In the genomic region with DNA sequence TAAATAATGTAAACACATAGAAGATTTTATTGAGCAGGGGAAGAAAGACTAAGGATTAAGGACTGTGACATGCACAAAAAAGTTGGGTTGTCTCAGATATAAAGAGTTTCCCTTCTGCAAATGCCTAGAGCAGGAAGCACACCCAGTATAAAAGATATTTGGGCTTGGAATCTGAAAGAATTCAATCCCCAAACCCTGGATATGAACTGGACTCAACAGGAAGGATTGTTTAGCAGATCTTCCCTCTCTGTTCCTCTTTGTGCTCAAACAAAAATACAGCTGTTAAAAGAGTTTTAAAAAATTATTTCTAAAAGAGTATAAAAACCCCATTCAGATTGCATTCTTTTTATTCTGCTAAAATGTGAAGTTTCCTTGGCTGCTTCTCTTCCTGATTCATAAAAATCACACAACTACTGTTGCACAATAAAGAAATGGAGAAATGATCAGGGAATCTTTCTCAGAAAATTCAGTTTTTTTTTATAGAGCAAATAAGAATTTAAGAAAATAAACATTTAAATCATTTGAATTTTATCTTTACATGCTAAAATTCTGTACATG, we compare ENCODE assay signal across 19 cellular contexts.
A peak's percentile ranks its signal among the peaks of the same experiment; 100 is the strongest.
DNase-seq lines count a peak whose midpoint lies in the region; ATAC-seq and TF ChIP-seq lines count a peak whose summit lies in the region.
"Had no signal": no experiment of that assay in that cellular context is flagged by ENCODE, and none has a peak within 500 bp of the region (broad histone marks: within the 10 kb centered on the region; RNA-seq: fewer than 3 reads in every experiment).

No MANE protein-coding gene starts in this region.

- H4K20me1 ChIP-seq in GM23338 (replicated peaks; ENCODE audit: insufficient read depth): no peaks in the 10 kb centered on the region; the same call in 1 of the 2 replicates

- TF ChIP-seq EP300 in sigmoid colon (IDR thresholded peaks at IDR 0.05): no peak

- H3K27me3 ChIP-seq in RWPE2 (ENCODE audit: insufficient read depth, poor library complexity, severe bottlenecking) (no peaks in the 10 kb centered on the region), sigmoid colon (no peaks in the 10 kb centered on the region), GM23338 (ENCODE audit: insufficient read depth) (no peaks in the 10 kb centered on the region)
- H3K27me3 ChIP-seq: BE2C had no signal

- H3K36me3 Mint-ChIP-seq in natural killer cell treated with Interleukin-12 subunit alpha and Interleukin-12 subunit beta and Interleukin-15 and Interleukin-18, amount 100 ng/mL, for 72 hours: no peaks in the 10 kb centered on the region
- H3K36me3 Mint-ChIP-seq in GM23338 (ENCODE audit: low read depth): no peaks in the 10 kb centered on the region; the same call in 2 of the 3 replicates

- CTCF ChIA-PET in HEK293T (lab: Yijun Ruan, JAX): no interaction called here

- H3K4me1 Mint-ChIP-seq in natural killer cell treated with Interleukin-12 subunit alpha and Interleukin-12 subunit beta and Interleukin-15 and Interleukin-18, amount 100 ng/mL, for 72 hours (ENCODE audit: low read depth in 2 of 2): peaks cover 18 to 19% of the 10 kb centered on the region in 2 donors
- peaks cover 5% of the 10 kb centered on the region for H3K4me1 Mint-ChIP-seq in GM23338

- no peaks in the 10 kb centered on the region for H3F3A ChIP-seq in GM23338 (replicated peaks; ENCODE audit: low read depth)

- in situ Hi-C loops in KBM-7 (cut with MboI; ENCODE audit: low pct_unique_long_range_greater_than_20kb, low sequenced_read_pairs): no loop called here

- H3K4me1 ChIP-seq in RWPE2 (ENCODE audit: insufficient read depth, poor library complexity, severe bottlenecking) (peaks cover 27% of the 10 kb centered on the region), sigmoid colon (peaks cover 0 to 97% (median 74%) of the 10 kb centered on the region in 4 donors), GM23338 (ENCODE audit: insufficient read depth) (no peaks in the 10 kb centered on the region)

- no peaks in the 10 kb centered on the region for H3K9me3 Mint-ChIP-seq in natural killer cell treated with Interleukin-12 subunit alpha and Interleukin-12 subunit beta and Interleukin-15 and Interleukin-18, amount 100 ng/mL, for 72 hours
- H3K9me3 Mint-ChIP-seq in GM23338: no peaks in the 10 kb centered on the region
- H3K9me3 Mint-ChIP-seq: activated naive CD8-positive, alpha-beta T cell treated with anti-CD3 and anti-CD28 coated beads for 36 hours; central memory CD8-positive, alpha-beta T cell; naive B cell had no signal

- intact Hi-C loops in sigmoid colon (cut with DNase I): no loop called here

- peaks cover 46% of the 10 kb centered on the region for H3K36me3 ChIP-seq in RWPE2 (ENCODE audit: low read depth)
- no peaks in the 10 kb centered on the region for H3K36me3 ChIP-seq in sigmoid colon
- H3K36me3 ChIP-seq in GM23338 (ENCODE audit: insufficient read depth): no peaks in the 10 kb centered on the region

- H3K4me2 ChIP-seq in GM23338: no peak overlapping the region
- H3K4me2 ChIP-seq: KMS-11 had no signal

- H3K79me2 ChIP-seq in GM23338 (replicated peaks; ENCODE audit: insufficient read depth): peaks cover 6% of the 10 kb centered on the region; the same call in 1 of the 2 replicates

- H3K27ac Mint-ChIP-seq in natural killer cell treated with Interleukin-12 subunit alpha and Interleukin-12 subunit beta and Interleukin-15 and Interleukin-18, amount 100 ng/mL, for 72 hours: no peak overlapping the region
- no peak overlapping the region for H3K27ac Mint-ChIP-seq in GM23338
- H3K27ac Mint-ChIP-seq: activated naive CD8-positive, alpha-beta T cell treated with anti-CD3 and anti-CD28 coated beads for 36 hours had no signal

- no peak for TF ChIP-seq POLR2A in sigmoid colon (IDR thresholded peaks at IDR 0.05)

- no peaks in the 10 kb centered on the region; the same call in 1 of the 2 replicates for H3K9me2 ChIP-seq in GM23338 (ENCODE audit: insufficient read depth)

- no peak overlapping the region for H2AFZ ChIP-seq in GM23338

- DNase-seq in EH (ENCODE audit: low read depth) (peak; percentile 39), RWPE2 (ENCODE audit: low spot score) (no peak), fibroblast of mammary gland (ENCODE audit: low read depth) (peak; percentile 33), sigmoid colon (no peak), HEK293T (ENCODE audit: extremely low spot score) (no peak), KBM-7 (no peak), GM23338 (ENCODE audit: low spot score) (no peak)
- DNase-seq in natural killer cell treated with Interleukin-12 subunit alpha and Interleukin-12 subunit beta and Interleukin-15 and Interleukin-18, amount 100 ng/mL, for 72 hours (ENCODE audit: low spot score): no peak
- DNase-seq: activated naive CD8-positive, alpha-beta T cell treated with anti-CD3 and anti-CD28 coated beads for 36 hours; BE2C; hypothalamus; left colon; naive B cell; NCI-H146; NCI-H345; T1000 had no signal

- H3K4me3 Mint-ChIP-seq in natural killer cell treated with Interleukin-12 subunit alpha and Interleukin-12 subunit beta and Interleukin-15 and Interleukin-18, amount 100 ng/mL, for 72 hours: no peak overlapping the region
- no peak overlapping the region for H3K4me3 Mint-ChIP-seq in GM23338
- H3K4me3 Mint-ChIP-seq: activated naive CD8-positive, alpha-beta T cell treated with anti-CD3 and anti-CD28 coated beads for 36 hours; central memory CD8-positive, alpha-beta T cell; naive B cell had no signal

- ATAC-seq in RWPE2 (ENCODE audit: low read depth): no peak
- no peak for ATAC-seq in natural killer cell treated with Interleukin-12 subunit alpha and Interleukin-12 subunit beta and Interleukin-15 and Interleukin-18, amount 100 ng/mL, for 72 hours
- no peak for ATAC-seq in GM23338
- ATAC-seq: left colon had no signal

- POLR2A ChIA-PET in HEK293T (lab: Yijun Ruan, JAX): no interaction called here

- no peaks in the 10 kb centered on the region for H3K27me3 Mint-ChIP-seq in natural killer cell treated with Interleukin-12 subunit alpha and Interleukin-12 subunit beta and Interleukin-15 and Interleukin-18, amount 100 ng/mL, for 72 hours
- no peaks in the 10 kb centered on the region for H3K27me3 Mint-ChIP-seq in GM23338 (ENCODE audit: insufficient read depth, low read depth, poor library complexity)
- H3K27me3 Mint-ChIP-seq: activated naive CD8-positive, alpha-beta T cell treated with anti-CD3 and anti-CD28 coated beads for 36 hours; central memory CD8-positive, alpha-beta T cell; naive B cell had no signal

- H3K9me3 ChIP-seq in RWPE2 (ENCODE audit: severe bottlenecking) (no peaks in the 10 kb centered on the region), sigmoid colon (no peaks in the 10 kb centered on the region)
- H3K9me3 ChIP-seq: BE2C had no signal

- H3K27ac ChIP-seq in RWPE2 (ENCODE audit: poor library complexity, severe bottlenecking): peak overlapping the region; percentile 44
- peak overlapping the region; percentile 44 to 84 (median 62) for H3K27ac ChIP-seq in sigmoid colon
- no peak overlapping the region for H3K27ac ChIP-seq in GM23338 (ENCODE audit: low read depth)
- H3K27ac ChIP-seq: HL-60, KMS-11 had no signal

- TF ChIP-seq CTCF in RWPE2 (IDR thresholded peaks at IDR 0.05; ENCODE audit: poor library complexity, severe bottlenecking) (no peak), fibroblast of mammary gland (conservative IDR thresholded peaks at IDR 0.05; ENCODE audit: control insufficient read depth, insufficient read depth, low read depth, low read length) (no peak), sigmoid colon (IDR thresholded peaks at IDR 0.05) (no peak), GM23338 (conservative IDR thresholded peaks at IDR 0.05; ENCODE audit: low read depth in 2 of 2) (no peak)

- H3K4me3 ChIP-seq in RWPE2 (ENCODE audit: severe bottlenecking) (no peak overlapping the region), fibroblast of mammary gland (ENCODE audit: control insufficient read depth, low read depth, low read length) (no peak overlapping the region), sigmoid colon (no peak overlapping the region), GM23338 (no peak overlapping the region)

TF ChIP-seq in HEK293T, 16 proteins besides CTCF, POLR2A, EP300 and RAD21 (continues in another document):
- no peak for TF ChIP-seq SUZ12 (IDR thresholded peaks at IDR 0.05)
- no peak for TF ChIP-seq NFRKB (IDR thresholded peaks at IDR 0.05)
- no peak for TF ChIP-seq FOXM1 (IDR thresholded peaks at IDR 0.05; ENCODE audit: borderline replicate concordance)
- TF ChIP-seq FOXA1 (IDR thresholded peaks at IDR 0.05): no peak
- no peak for TF ChIP-seq FOXK2 (IDR thresholded peaks at IDR 0.05)
- no peak for TF ChIP-seq ZNF384 (IDR thresholded peaks at IDR 0.05)
- TF ChIP-seq SP1 (IDR thresholded peaks at IDR 0.05): no peak
- no peak for TF ChIP-seq L3MBTL2 (conservative IDR thresholded peaks at IDR 0.05)
- TF ChIP-seq, protein P1, sequence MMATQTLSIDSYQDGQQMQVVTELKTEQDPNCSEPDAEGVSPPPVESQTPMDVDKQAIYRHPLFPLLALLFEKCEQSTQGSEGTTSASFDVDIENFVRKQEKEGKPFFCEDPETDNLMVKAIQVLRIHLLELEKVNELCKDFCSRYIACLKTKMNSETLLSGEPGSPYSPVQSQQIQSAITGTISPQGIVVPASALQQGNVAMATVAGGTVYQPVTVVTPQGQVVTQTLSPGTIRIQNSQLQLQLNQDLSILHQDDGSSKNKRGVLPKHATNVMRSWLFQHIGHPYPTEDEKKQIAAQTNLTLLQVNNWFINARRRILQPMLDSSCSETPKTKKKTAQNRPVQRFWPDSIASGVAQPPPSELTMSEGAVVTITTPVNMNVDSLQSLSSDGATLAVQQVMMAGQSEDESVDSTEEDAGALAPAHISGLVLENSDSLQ (IDR thresholded peaks at IDR 0.05): no peak
- TF ChIP-seq TARDBP (IDR thresholded peaks at IDR 0.05): no peak

TF ChIP-seq in GM23338, 12 proteins besides CTCF, POLR2A, EP300 and RAD21:
- TF ChIP-seq EZH2phosphoT487 (IDR thresholded peaks at IDR 0.05; ENCODE audit: unreplicated experiment) (no peak), ZNF114 (CRISPR knock-in tag; IDR thresholded peaks at IDR 0.05) (no peak), STAT1 (IDR thresholded peaks at IDR 0.05; ENCODE audit: unreplicated experiment) (no peak)

Comparison
In these comparisons a context has a peak if more than half of its experiments do, and no peak if none do; other contexts are left out.
1. DNase-seq: peak in EH (single experiment) and fibroblast of mammary gland (single experiment); none in RWPE2 (single experiment), sigmoid colon (single experiment), HEK293T (single experiment), natural killer cell treated with Interleukin-12 subunit alpha and Interleukin-12 subunit beta and Interleukin-15 and Interleukin-18, amount 100 ng/mL, for 72 hours (single experiment), KBM-7 (single experiment) and GM23338 (single experiment).